In the genomic region with DNA sequence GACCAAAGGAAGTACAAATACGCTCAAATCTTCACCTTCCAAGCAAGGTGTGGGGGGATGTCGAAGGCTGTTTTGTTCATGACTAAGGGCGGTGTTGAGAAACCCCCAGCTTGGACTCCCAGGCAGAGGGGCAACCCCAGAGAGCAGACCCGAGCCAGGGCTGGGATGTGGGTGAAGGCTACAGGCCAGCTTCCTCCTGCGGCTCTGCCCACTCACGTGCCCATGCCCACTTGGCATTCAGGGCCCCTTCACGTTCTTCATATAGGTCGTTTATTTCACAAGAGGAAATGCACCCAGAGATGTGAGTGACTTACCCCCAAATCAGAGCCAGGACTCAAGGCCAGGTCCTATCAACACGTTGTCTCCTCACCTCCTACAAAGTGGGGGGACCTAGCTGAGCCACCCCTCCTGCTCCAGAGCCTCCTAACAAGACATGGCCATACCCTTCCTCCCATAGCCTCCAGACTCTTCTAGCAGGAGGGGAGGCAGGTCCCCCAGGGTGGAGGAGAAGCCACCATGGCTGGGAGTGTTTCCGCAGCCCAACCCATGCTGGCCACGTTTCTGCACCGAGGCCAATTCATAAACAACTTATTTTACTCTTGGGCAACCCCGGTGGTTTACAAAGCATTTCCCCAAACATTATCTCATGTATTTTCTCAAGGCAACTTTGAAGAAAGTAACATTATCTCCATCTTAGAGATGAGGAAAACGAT, we compare ENCODE assay signal across 32 cellular contexts. TPM values are rescaled to one million over a fixed set of nuclear protein-coding genes. Genes with fewer than 3 reads are reported as not detected.
DNase-seq lines count a peak whose midpoint lies in the region; ATAC-seq and TF ChIP-seq lines count a peak whose summit lies in the region.
"Had no signal": no experiment of that assay in that cellular context is flagged by ENCODE, and none has a peak within 500 bp of the region (broad histone marks: within the 10 kb centered on the region; RNA-seq: fewer than 3 reads in every experiment).

No MANE protein-coding gene starts in this region.

- intact Hi-C loops in cardiac septum (cut with DNase I), result no loop called here
- intact Hi-C loops in naive thymus-derived CD4-positive, alpha-beta T cell (cut with micrococcal nuclease), result no loop called here
- intact Hi-C loops in colonic mucosa (cut with DNase I), result no loop called here

- H3K36me3 ChIP-seq in right atrium auricular region, result peaks cover 18% of the 10 kb centered on the region
- H3K36me3 ChIP-seq in naive thymus-derived CD4-positive, alpha-beta T cell (ENCODE audit: control insufficient read depth in 2 of 3, insufficient read depth in 3 of 3, low read length in 3 of 3), result peaks cover 0 to 28% (median 2%) of the 10 kb centered on the region in 3 experiments
- H3K36me3 ChIP-seq in colonic mucosa, result no peaks in the 10 kb centered on the region

- H3K27ac Mint-ChIP-seq in brain, result peak overlapping the region in 4 of 5 experiments; percentile 39 to 90 (median 46)
- H3K27ac Mint-ChIP-seq in naive thymus-derived CD4-positive, alpha-beta T cell, result peak overlapping the region in 1 of 9 donors; percentile 47
- H3K27ac Mint-ChIP-seq in activated T-cell treated with anti-CD3 and anti-CD28 coated beads, Interleukin-2, amount 50 U/mL, for 72 hours, result no peak overlapping the region
- H3K27ac Mint-ChIP-seq: activated naive CD4-positive, alpha-beta T cell treated with anti-CD3 and anti-CD28 coated beads, Interleukin-2, amount 50 U/mL, for 24 hours; activated T-helper 2 cell treated with anti-CD3 and anti-CD28 coated beads, Interferon-gamma antibody, Interleukin-2, Interleukin-4, amounts not matched to agents 10 μg/mL and 5 μg/mL and 100 μg/mL, durations not matched to agents 14 hours and 24 hours and 36 hours; CD8-positive, alpha-beta T cell; mesothelial cell of epicardium had no signal

- H3K4me1 Mint-ChIP-seq in brain, result peaks cover 21% of the 10 kb centered on the region
- H3K4me1 Mint-ChIP-seq in naive thymus-derived CD4-positive, alpha-beta T cell, result peaks cover 0 to 15% (median 14%) of the 10 kb centered on the region in 7 donors
- H3K4me1 Mint-ChIP-seq in activated T-cell treated with anti-CD3 and anti-CD28 coated beads, Interleukin-2, amount 50 U/mL, for 72 hours (ENCODE audit: low read depth), result peaks cover 4% of the 10 kb centered on the region
- H3K4me1 Mint-ChIP-seq: mesothelial cell of epicardium had no signal

- H3K4me1 ChIP-seq in right atrium auricular region, result peaks cover 0 to 66% of the 10 kb centered on the region in 2 donors
- H3K4me1 ChIP-seq in naive thymus-derived CD4-positive, alpha-beta T cell (ENCODE audit: control insufficient read depth in 2 of 2, insufficient read depth in 2 of 2, low read length in 2 of 2), result no peaks in the 10 kb centered on the region
- H3K4me1 ChIP-seq in colonic mucosa, result no peaks in the 10 kb centered on the region
- H3K4me1 ChIP-seq: A549, foreskin keratinocyte had no signal

- H3K27me3 Mint-ChIP-seq in brain, result no peaks in the 10 kb centered on the region
- no peaks in the 10 kb centered on the region for H3K27me3 Mint-ChIP-seq in naive thymus-derived CD4-positive, alpha-beta T cell
- H3K27me3 Mint-ChIP-seq in activated T-cell treated with anti-CD3 and anti-CD28 coated beads, Interleukin-2, amount 50 U/mL, for 72 hours (ENCODE audit: low read depth), result no peaks in the 10 kb centered on the region
- H3K27me3 Mint-ChIP-seq: activated naive CD4-positive, alpha-beta T cell treated with anti-CD3 and anti-CD28 coated beads, Interleukin-2, amount 50 U/mL, for 24 hours had no signal

- peaks cover 0 to 14% (median 2%) of the 10 kb centered on the region in 5 experiments for H3K9me3 Mint-ChIP-seq in brain
- H3K9me3 Mint-ChIP-seq in naive thymus-derived CD4-positive, alpha-beta T cell, result peaks cover 0 to 4% (median 0%) of the 10 kb centered on the region in 11 donors
- peaks cover 0 to 2% of the 10 kb centered on the region in 2 donors for H3K9me3 Mint-ChIP-seq in activated T-cell treated with anti-CD3 and anti-CD28 coated beads, Interleukin-2, amount 50 U/mL, for 72 hours
- H3K9me3 Mint-ChIP-seq: activated T-helper 2 cell treated with anti-CD3 and anti-CD28 coated beads, Interferon-gamma antibody, Interleukin-2, Interleukin-4, amounts not matched to agents 10 μg/mL and 5 μg/mL and 100 μg/mL, durations not matched to agents 14 hours and 24 hours and 36 hours; CD8-positive, alpha-beta T cell; mesothelial cell of epicardium had no signal

- H3K27me3 ChIP-seq in right atrium auricular region (no peaks in the 10 kb centered on the region), colonic mucosa (no peaks in the 10 kb centered on the region)
- no peaks in the 10 kb centered on the region for H3K27me3 ChIP-seq in naive thymus-derived CD4-positive, alpha-beta T cell (ENCODE audit: control insufficient read depth in 2 of 2, insufficient read depth in 2 of 2, low read length in 2 of 2)
- H3K27me3 ChIP-seq: foreskin keratinocyte, heart right ventricle, MG63, suprapubic skin had no signal

- H3K9me3 ChIP-seq in right atrium auricular region (no peaks in the 10 kb centered on the region), colonic mucosa (no peaks in the 10 kb centered on the region)
- no peaks in the 10 kb centered on the region for H3K9me3 ChIP-seq in naive thymus-derived CD4-positive, alpha-beta T cell (ENCODE audit: control insufficient read depth in 2 of 3, low read length in 3 of 3)
- H3K9me3 ChIP-seq: A549, suprapubic skin had no signal

- peak overlapping the region; percentile 27 to 31 for H3K27ac ChIP-seq in right atrium auricular region
- H3K27ac ChIP-seq in naive thymus-derived CD4-positive, alpha-beta T cell (ENCODE audit: low read depth, low read length), result no peak overlapping the region
- H3K27ac ChIP-seq in colonic mucosa, result no peak overlapping the region
- H3K27ac ChIP-seq: A549, foreskin keratinocyte, HL-60, KMS-11, suprapubic skin, WERI-Rb-1 had no signal

- TF ChIP-seq CTCF in right atrium auricular region (IDR thresholded peaks at IDR 0.05) (no peak), brain (conservative IDR thresholded peaks at IDR 0.05) (no peak), colonic mucosa (IDR thresholded peaks at IDR 0.05) (no peak)

- ATAC-seq in naive thymus-derived CD4-positive, alpha-beta T cell, result peak; percentile 26
- ATAC-seq in HG03342 (IDR thresholded peaks at IDR 0.05; ENCODE audit: unreplicated experiment), result no peak
- ATAC-seq in activated T-cell treated with anti-CD3 and anti-CD28 coated beads, Interleukin-2, amount 50 U/mL, for 72 hours (replicated peaks in 1 of 2), result no peak
- ATAC-seq: A549; CD8-positive, alpha-beta T cell; esophagus mucosa; foreskin keratinocyte; Panc1 had no signal

- POLR2A ChIA-PET in naive thymus-derived CD4-positive, alpha-beta T cell (lab: Charles Lee), result no interaction called here

- peak overlapping the region in 1 of 2 donors; percentile 47 for H3K9ac ChIP-seq in colonic mucosa (ENCODE audit: low read depth in 2 of 2, low read length in 2 of 2)
- H3K9ac ChIP-seq: KMS-11 had no signal

- H3K4me3 ChIP-seq in right atrium auricular region (no peak overlapping the region), colonic mucosa (no peak overlapping the region)
- H3K4me3 ChIP-seq in naive thymus-derived CD4-positive, alpha-beta T cell (ENCODE audit: low read length), result no peak overlapping the region
- H3K4me3 ChIP-seq: A549, heart right ventricle, MG63, suprapubic skin had no signal

- DNase-seq in right atrium auricular region (ENCODE audit: low spot score), result no peak
- no peak for DNase-seq in cardiac septum (ENCODE audit: low spot score)
- no peak for DNase-seq in naive thymus-derived CD4-positive, alpha-beta T cell
- no peak for DNase-seq in colonic mucosa
- DNase-seq in HT-29 (ENCODE audit: low spot score), result no peak
- DNase-seq in activated T-cell treated with anti-CD3 and anti-CD28 coated beads, Interleukin-2, amount 50 U/mL, for 72 hours, result no peak
- DNase-seq: activated CD4-positive, alpha-beta T cell treated with anti-CD3 and anti-CD28 coated beads for 48 hours; amniotic stem cell; CD8-positive, alpha-beta T cell; dermis blood vessel endothelial cell; foreskin keratinocyte; H7; heart right ventricle; MG63; NCI-H1436; NCI-H345; NCI-H748 treated with DMSO at 0.1 percent for 48 hours; nucleus accumbens; SIG-M5; stimulated activated naive CD4-positive, alpha-beta T cell; WERI-Rb-1 had no signal

- peaks cover 66% of the 10 kb centered on the region for H3K36me3 Mint-ChIP-seq in brain
- H3K36me3 Mint-ChIP-seq in naive thymus-derived CD4-positive, alpha-beta T cell, result peaks cover 4 to 36% (median 12%) of the 10 kb centered on the region in 5 donors
- H3K36me3 Mint-ChIP-seq in activated T-cell treated with anti-CD3 and anti-CD28 coated beads, Interleukin-2, amount 50 U/mL, for 72 hours (ENCODE audit: insufficient read depth in 2 of 2), result peaks cover 2% of the 10 kb centered on the region in 2 donors

- H3K4me3 Mint-ChIP-seq in brain, result no peak overlapping the region
- no peak overlapping the region for H3K4me3 Mint-ChIP-seq in naive thymus-derived CD4-positive, alpha-beta T cell
- H3K4me3 Mint-ChIP-seq in activated T-cell treated with anti-CD3 and anti-CD28 coated beads, Interleukin-2, amount 50 U/mL, for 72 hours, result no peak overlapping the region
- H3K4me3 Mint-ChIP-seq: activated naive CD4-positive, alpha-beta T cell treated with anti-CD3 and anti-CD28 coated beads, Interleukin-2, amount 50 U/mL, for 24 hours; CD8-positive, alpha-beta T cell; mesothelial cell of epicardium had no signal

- CTCF ChIA-PET in naive thymus-derived CD4-positive, alpha-beta T cell (lab: Charles Lee), result no interaction called here

RNA-seq across cellular contexts. Expression of a gene that starts 22.0 kb away (rescaled TPM):
- total RNA-seq in right atrium auricular region (10 to 100 TPM; 51.2 to 76.1 TPM), cardiac septum (58.1 TPM), colonic mucosa (10 to 100 TPM; 58.8 to 61.6 TPM)
- polyA plus RNA-seq in brain (ENCODE audit: insufficient read depth, low read depth, low replicate concordance), result 97.3 TPM
- total RNA-seq in naive thymus-derived CD4-positive, alpha-beta T cell, result 10 to 100 TPM; 26.9 to 41.3 (median 35.0) TPM
- polyA plus RNA-seq in naive thymus-derived CD4-positive, alpha-beta T cell, result 10 to 100 TPM in 1 of 2 donors, 1 to 10 TPM in 1; 9.0 to 19.5 TPM
- total RNA-seq in HT-29 (2014; rRNA removed; shearing (Covaris generic)), result 26.9 and 30.7 TPM in 2 replicates
- 10 to 100 TPM; 22.9 to 27.5 TPM for total RNA-seq in activated T-cell treated with anti-CD3 and anti-CD28 coated beads, Interleukin-2, amount 50 U/mL, for 72 hours

RNA-seq across cellular contexts. Expression of a gene that starts 49.0 kb away (rescaled TPM):
- total RNA-seq in right atrium auricular region (10 to 100 TPM; 24.8 to 43.5 TPM), cardiac septum (9.8 TPM), colonic mucosa (10 to 100 TPM in 1 of 2 donors, 1 to 10 TPM in 1; 5.2 to 41.7 TPM)
- polyA plus RNA-seq in brain (ENCODE audit: insufficient read depth, low read depth, low replicate concordance), result 10.5 TPM
- total RNA-seq in naive thymus-derived CD4-positive, alpha-beta T cell, result 10 to 100 TPM in 2 of 5 experiments, 1 to 10 TPM in 3; 4.8 to 72.6 (median 5.5) TPM
- 1 to 10 TPM; 1.6 to 2.3 TPM for polyA plus RNA-seq in naive thymus-derived CD4-positive, alpha-beta T cell
- 78.7 and 91.5 TPM in 2 replicates for total RNA-seq in HT-29 (2014; rRNA removed; shearing (Covaris generic))
- total RNA-seq in activated T-cell treated with anti-CD3 and anti-CD28 coated beads, Interleukin-2, amount 50 U/mL, for 72 hours, result 10 to 100 TPM; 15.6 to 20.3 TPM

Comparison
In these comparisons a context has a peak if more than half of its experiments do, and no peak if none do; other contexts are left out.
1. H3K27ac ChIP-seq: peak in right atrium auricular region (2 of 2); none in naive thymus-derived CD4-positive, alpha-beta T cell (single experiment) and colonic mucosa (single experiment).